In the genomic region with DNA sequence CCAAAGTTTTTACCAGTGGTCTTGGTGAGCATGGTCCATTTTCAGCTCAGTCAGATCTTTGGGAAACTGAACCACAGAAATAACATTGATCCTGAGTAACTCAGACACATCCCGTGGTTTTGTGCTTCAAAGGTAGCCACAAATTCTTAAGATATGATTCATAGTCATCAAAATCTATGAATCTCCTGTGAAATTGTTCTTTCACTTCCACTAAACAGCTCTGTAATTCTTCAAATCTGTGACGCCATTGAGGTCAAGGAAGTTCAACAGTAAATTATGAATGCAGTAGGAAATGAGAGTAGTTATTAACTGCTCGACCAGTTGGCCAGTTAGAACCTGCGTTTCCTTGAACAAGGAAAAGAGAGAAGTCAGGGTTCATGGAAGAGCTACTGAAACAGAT, we compare ENCODE assay signal across 1 cellular context.
TF ChIP-seq lines count a peak whose summit lies in the region.

No MANE protein-coding gene starts in this region.

TF ChIP-seq in SK-N-SH, 30 proteins besides CTCF, POLR2A, EP300 and RAD21 (continued from another document):
- TF ChIP-seq, protein P1, sequence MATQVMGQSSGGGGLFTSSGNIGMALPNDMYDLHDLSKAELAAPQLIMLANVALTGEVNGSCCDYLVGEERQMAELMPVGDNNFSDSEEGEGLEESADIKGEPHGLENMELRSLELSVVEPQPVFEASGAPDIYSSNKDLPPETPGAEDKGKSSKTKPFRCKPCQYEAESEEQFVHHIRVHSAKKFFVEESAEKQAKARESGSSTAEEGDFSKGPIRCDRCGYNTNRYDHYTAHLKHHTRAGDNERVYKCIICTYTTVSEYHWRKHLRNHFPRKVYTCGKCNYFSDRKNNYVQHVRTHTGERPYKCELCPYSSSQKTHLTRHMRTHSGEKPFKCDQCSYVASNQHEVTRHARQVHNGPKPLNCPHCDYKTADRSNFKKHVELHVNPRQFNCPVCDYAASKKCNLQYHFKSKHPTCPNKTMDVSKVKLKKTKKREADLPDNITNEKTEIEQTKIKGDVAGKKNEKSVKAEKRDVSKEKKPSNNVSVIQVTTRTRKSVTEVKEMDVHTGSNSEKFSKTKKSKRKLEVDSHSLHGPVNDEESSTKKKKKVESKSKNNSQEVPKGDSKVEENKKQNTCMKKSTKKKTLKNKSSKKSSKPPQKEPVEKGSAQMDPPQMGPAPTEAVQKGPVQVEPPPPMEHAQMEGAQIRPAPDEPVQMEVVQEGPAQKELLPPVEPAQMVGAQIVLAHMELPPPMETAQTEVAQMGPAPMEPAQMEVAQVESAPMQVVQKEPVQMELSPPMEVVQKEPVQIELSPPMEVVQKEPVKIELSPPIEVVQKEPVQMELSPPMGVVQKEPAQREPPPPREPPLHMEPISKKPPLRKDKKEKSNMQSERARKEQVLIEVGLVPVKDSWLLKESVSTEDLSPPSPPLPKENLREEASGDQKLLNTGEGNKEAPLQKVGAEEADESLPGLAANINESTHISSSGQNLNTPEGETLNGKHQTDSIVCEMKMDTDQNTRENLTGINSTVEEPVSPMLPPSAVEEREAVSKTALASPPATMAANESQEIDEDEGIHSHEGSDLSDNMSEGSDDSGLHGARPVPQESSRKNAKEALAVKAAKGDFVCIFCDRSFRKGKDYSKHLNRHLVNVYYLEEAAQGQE (IDR thresholded peaks at IDR 0.05; ENCODE audit: low read depth, low read length) = no peak
- TF ChIP-seq SIN3A (IDR thresholded peaks at IDR 0.05; ENCODE audit: borderline replicate concordance, low read depth, low read length) (no peak; the same call in 1 of the 2 replicates), TAF1 (IDR thresholded peaks at IDR 0.05; ENCODE audit: borderline replicate concordance, low read depth, low read length) (0 out of 2 replicates have a peak, but pooled peaks have one; percentile 28), CHD2 (IDR thresholded peaks at IDR 0.05; ENCODE audit: low read length, partially characterized antibody) (no peak), POLR2AphosphoS5 (IDR thresholded peaks at IDR 0.05; ENCODE audit: low read depth, low read length) (peak; percentile 70; the same call in 1 of the 2 replicates), SMC3 (IDR thresholded peaks at IDR 0.05; ENCODE audit: low read depth, low read length) (0 out of 2 replicates have a peak, but pooled peaks have one; percentile 5), MXI1 (IDR thresholded peaks at IDR 0.05; ENCODE audit: low read depth, low read length) (no peak), MEF2A (IDR thresholded peaks at IDR 0.05; ENCODE audit: borderline replicate concordance, low read depth) (peak; percentile 39; the same call in 1 of the 2 replicates), NRF1 (IDR thresholded peaks at IDR 0.05; ENCODE audit: low read depth, low read length) (no peak)
- TF ChIP-seq, protein P2, sequence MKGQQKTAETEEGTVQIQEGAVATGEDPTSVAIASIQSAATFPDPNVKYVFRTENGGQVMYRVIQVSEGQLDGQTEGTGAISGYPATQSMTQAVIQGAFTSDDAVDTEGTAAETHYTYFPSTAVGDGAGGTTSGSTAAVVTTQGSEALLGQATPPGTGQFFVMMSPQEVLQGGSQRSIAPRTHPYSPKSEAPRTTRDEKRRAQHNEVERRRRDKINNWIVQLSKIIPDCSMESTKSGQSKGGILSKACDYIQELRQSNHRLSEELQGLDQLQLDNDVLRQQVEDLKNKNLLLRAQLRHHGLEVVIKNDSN (IDR thresholded peaks at IDR 0.05; ENCODE audit: borderline replicate concordance, low read depth) = no peak
- TF ChIP-seq, protein P3, sequence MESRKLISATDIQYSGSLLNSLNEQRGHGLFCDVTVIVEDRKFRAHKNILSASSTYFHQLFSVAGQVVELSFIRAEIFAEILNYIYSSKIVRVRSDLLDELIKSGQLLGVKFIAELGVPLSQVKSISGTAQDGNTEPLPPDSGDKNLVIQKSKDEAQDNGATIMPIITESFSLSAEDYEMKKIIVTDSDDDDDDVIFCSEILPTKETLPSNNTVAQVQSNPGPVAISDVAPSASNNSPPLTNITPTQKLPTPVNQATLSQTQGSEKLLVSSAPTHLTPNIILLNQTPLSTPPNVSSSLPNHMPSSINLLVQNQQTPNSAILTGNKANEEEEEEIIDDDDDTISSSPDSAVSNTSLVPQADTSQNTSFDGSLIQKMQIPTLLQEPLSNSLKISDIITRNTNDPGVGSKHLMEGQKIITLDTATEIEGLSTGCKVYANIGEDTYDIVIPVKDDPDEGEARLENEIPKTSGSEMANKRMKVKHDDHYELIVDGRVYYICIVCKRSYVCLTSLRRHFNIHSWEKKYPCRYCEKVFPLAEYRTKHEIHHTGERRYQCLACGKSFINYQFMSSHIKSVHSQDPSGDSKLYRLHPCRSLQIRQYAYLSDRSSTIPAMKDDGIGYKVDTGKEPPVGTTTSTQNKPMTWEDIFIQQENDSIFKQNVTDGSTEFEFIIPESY (IDR thresholded peaks at IDR 0.05; ENCODE audit: borderline replicate concordance, low read depth) = no peak; the same call in 1 of the 2 replicates
